ENCODE assay signal across 1 cellular context in genomic region chr6:34806738-34807453, GRCh38.
TF ChIP-seq lines count a peak whose summit lies in the region.

No MANE protein-coding gene starts in this region.

TF ChIP-seq in SK-N-SH, 30 proteins besides CTCF, POLR2A, EP300 and RAD21:
- TF ChIP-seq FOXJ3 (CRISPR knock-in tag; IDR thresholded peaks at IDR 0.05), result no peak
- peak; percentile 11; the same call in 1 of the 2 replicates for TF ChIP-seq FOSL2 (IDR thresholded peaks at IDR 0.05; ENCODE audit: borderline replicate concordance, low read depth)
- no peak for TF ChIP-seq GABPA (IDR thresholded peaks at IDR 0.05; ENCODE audit: low read depth)
- no peak for TF ChIP-seq SIN3A (IDR thresholded peaks at IDR 0.05; ENCODE audit: borderline replicate concordance, low read depth, low read length)
